ENCODE assay signal across 37 cellular contexts in the genomic region with DNA sequence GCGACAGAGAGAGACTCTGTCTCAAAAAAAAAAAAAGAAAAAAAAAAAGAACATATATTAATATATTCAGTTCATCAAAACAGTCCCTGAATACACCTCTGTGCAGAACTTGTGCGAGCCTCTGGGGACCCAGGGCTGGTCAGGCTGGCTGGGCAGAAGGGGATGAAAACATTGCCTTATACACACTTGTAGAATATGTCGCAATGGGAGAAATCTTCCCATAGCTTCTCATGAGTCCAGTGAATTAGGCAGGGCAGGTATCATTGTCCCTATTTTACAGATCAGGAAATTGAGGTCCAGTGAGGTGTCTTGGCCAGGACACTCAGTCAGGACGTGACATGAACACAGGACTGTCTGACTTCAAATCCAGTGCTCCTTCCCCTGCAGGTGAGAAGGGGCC. TPM values are rescaled to one million over a fixed set of nuclear protein-coding genes. Genes with fewer than 3 reads are reported as not detected.
"Had no signal": no experiment of that assay in that cellular context is flagged by ENCODE, and none has a peak within 500 bp of the region (broad histone marks: within the 10 kb centered on the region; RNA-seq: fewer than 3 reads in every experiment).

No MANE protein-coding gene starts in this region.

- H3K27ac ChIP-seq: adrenal gland, body of pancreas, brain microvascular endothelial cell, breast epithelium, WERI-Rb-1 had no signal

- H3K9me3 ChIP-seq: adrenal gland, body of pancreas, breast epithelium had no signal

- H3K4me1 ChIP-seq: adrenal gland, body of pancreas, breast epithelium had no signal

- H3K27me3 ChIP-seq: adrenal gland, body of pancreas, breast epithelium had no signal

- FAIRE-seq: astrocyte, colon, TTC549 had no signal

- H3K36me3 ChIP-seq: adrenal gland, brain microvascular endothelial cell, breast epithelium, WERI-Rb-1 had no signal

- DNase-seq: activated CD4-positive, alpha-beta memory T cell treated with anti-CD3 and anti-CD28 coated beads, Interleukin-2, amount 10 ng/mL, durations not matched to agents 7 days and 5 days; activated CD4-positive, alpha-beta T cell treated with anti-CD3 and anti-CD28 coated beads for 1 hour; activated CD4-positive, alpha-beta T cell treated with anti-CD3 and anti-CD28 coated beads for 36 hours; activated CD4-positive, alpha-beta T cell treated with anti-CD3 and anti-CD28 coated beads for 48 hours; activated CD4-positive, alpha-beta T cell treated with anti-CD3 and anti-CD28 coated beads, Interleukin-2, amount 10 ng/mL, durations not matched to agents 7 days and 5 days; activated CD4-positive, alpha-beta T cell treated with anti-CD3 and anti-CD28 coated beads, Interleukin-2, amount 50 U/mL, for 48 hours; activated CD4-positive, CD25-positive, alpha-beta regulatory T cell; activated CD8-positive, alpha-beta memory T cell treated with anti-CD3 and anti-CD28 coated beads, Interleukin-2, amount 50 U/mL, for 4 hours; activated effector memory CD4-positive, alpha-beta T cell treated with anti-CD3 and anti-CD28 coated beads, Interleukin-2, amount 50 U/mL, for 16 hours; activated gamma-delta T cell treated with Interleukin-2 at 50 U/mL for 16 hours; activated naive CD4-positive, alpha-beta T cell; activated naive CD4-positive, alpha-beta T cell treated with anti-CD3 and anti-CD28 coated beads for 36 hours; activated naive CD4-positive, alpha-beta T cell treated with anti-CD3 and anti-CD28 coated beads, Interleukin-2, amount 50 U/mL, for 16 hours; activated naive CD8-positive, alpha-beta T cell treated with anti-CD3 and anti-CD28 coated beads for 36 hours; activated T-cell treated with anti-CD3 and anti-CD28 coated beads for 4 hours; activated T-cell treated with anti-CD3 and anti-CD28 coated beads, Interleukin-2, amount 50 U/mL, for 1 hour; activated T-cell treated with anti-CD3 and anti-CD28 coated beads, Interleukin-2, amount 50 U/mL, for 4 hours; activated T-cell treated with anti-CD3 and anti-CD28 coated beads, Interleukin-2, amount 50 U/mL, for 72 hours; adrenal gland; amniotic stem cell; aorta; body of pancreas; brain microvascular endothelial cell; central memory CD4-positive, alpha-beta T cell; T-helper 2 cell; T-helper 9 cell; WERI-Rb-1 had no signal

- ATAC-seq: activated CD4-positive, alpha-beta T cell treated with anti-CD3 and anti-CD28 coated beads for 36 hours; activated CD4-positive, CD25-positive, alpha-beta regulatory T cell treated with anti-CD3 and anti-CD28 coated beads, Interleukin-2, amount 50 U/mL, for 24 hours; activated naive CD4-positive, alpha-beta T cell treated with anti-CD3 and anti-CD28 coated beads, Interleukin-2, amount 50 U/mL, for 72 hours; activated T-cell treated with anti-CD3 and anti-CD28 coated beads, Interleukin-2, amount 50 U/mL, for 4 hours; activated T-cell treated with anti-CD3 and anti-CD28 coated beads, Interleukin-2, amount 50 U/mL, for 72 hours; activated T-helper 17 cell treated with anti-CD3 and anti-CD28 coated beads, Interleukin-2, amount 50 U/mL, for 72 hours; body of pancreas; WTC11 had no signal

- H3K4me3 ChIP-seq: adrenal gland, body of pancreas, breast epithelium had no signal

RNA-seq across cellular contexts. Expression of gene WNT4, which starts 12.6 kb away (rescaled TPM):
- total RNA-seq: activated CD4-positive, alpha-beta memory T cell treated with anti-CD3 and anti-CD28 coated beads, Interleukin-2, amount 10 ng/mL, durations not matched to agents 7 days and 5 days; activated CD4-positive, alpha-beta T cell treated with anti-CD3 and anti-CD28 coated beads for 36 hours; activated CD4-positive, alpha-beta T cell treated with anti-CD3 and anti-CD28 coated beads, Interleukin-2, amount 10 ng/mL, durations not matched to agents 7 days and 5 days; activated CD8-positive, alpha-beta memory T cell treated with anti-CD3 and anti-CD28 coated beads for 36 hours; activated naive CD4-positive, alpha-beta T cell treated with anti-CD3 and anti-CD28 coated beads for 36 hours; activated naive CD4-positive, alpha-beta T cell treated with anti-CD3 and anti-CD28 coated beads, Interleukin-2, amount 50 U/mL, for 72 hours; activated naive CD8-positive, alpha-beta T cell treated with anti-CD3 and anti-CD28 coated beads for 36 hours; activated T-cell treated with anti-CD3 and anti-CD28 coated beads, Interleukin-2, amount 50 U/mL, for 4 hours; activated T-cell treated with anti-CD3 and anti-CD28 coated beads, Interleukin-2, amount 50 U/mL, for 72 hours; activated T-helper 1 cell treated with anti-CD3 and anti-CD28 coated beads, Interleukin-12 subunit alpha, Interleukin-12 subunit beta, Interleukin-2, Interleukin-4 antibody, amounts not matched to agents 30 ng/mL and 10 ng/mL and 1 ng/mL, durations not matched to agents 14 hours and 24 hours and 36 hours; activated T-helper 17 cell treated with anti-CD3 and anti-CD28 coated beads, Interleukin-2, amount 50 U/mL, for 72 hours; aorta had no signal
- polyA plus RNA-seq: aorta had no signal
